Comparison of ENCODE assay signal across 1 cellular context in genomic region chr20:20017001-20017851, GRCh38.
A peak's percentile ranks its signal among the peaks of the same experiment; 100 is the strongest.
TF ChIP-seq lines count a peak whose summit lies in the region.

Gene NAA20, plus strand, starts transcription at chr20:20017362. Its CDS starts 35 bp downstream, at chr20:20017397.

TF ChIP-seq in K562, 482 proteins besides CTCF, POLR2A, EP300 and RAD21 (continued from another document and continues in another):
- TF ChIP-seq ZNF318 (IDR thresholded peaks at IDR 0.05; ENCODE audit: borderline replicate concordance in 1 of 2, low read depth in 1 of 2) (no peak), VEZF1 (CRISPR knock-in tag; IDR thresholded peaks at IDR 0.05) (peak; percentile 50; the same call in 1 of the 2 replicates), CHD2 (IDR thresholded peaks at IDR 0.05; ENCODE audit: low read depth, low read length) (no peak), PHB (CRISPR knock-in tag; IDR thresholded peaks at IDR 0.05) (no peak), IRF9 (tag; IDR thresholded peaks at IDR 0.05) (no peak), USF2 (CRISPR knock-in tag; IDR thresholded peaks at IDR 0.05) (no peak), ZNF121 (CRISPR knock-in tag; conservative IDR thresholded peaks at IDR 0.05) (no peak), SMAD3 (CRISPR knock-in tag; conservative IDR thresholded peaks at IDR 0.05) (no peak), POLR3G (IDR thresholded peaks at IDR 0.05; ENCODE audit: extremely low read depth, insufficient read length, insufficient replicate concordance) (no peak), MTA2 (IDR thresholded peaks at IDR 0.05; ENCODE audit: low read depth) (peak; percentile 41; the same call in 1 of the 2 replicates), ZBTB17 (CRISPR knock-in tag; IDR thresholded peaks at IDR 0.05) (no peak), PHB2 (IDR thresholded peaks at IDR 0.05; ENCODE audit: low read depth) (no peak), TGIF2 (CRISPR knock-in tag; IDR thresholded peaks at IDR 0.05) (no peak), E2F8 (IDR thresholded peaks at IDR 0.05; ENCODE audit: low read depth, partially characterized antibody) (peak; percentile 68), ARID1B (IDR thresholded peaks at IDR 0.05) (no peak), RAD51 (IDR thresholded peaks at IDR 0.05; ENCODE audit: borderline replicate concordance, low read depth) (no peak), NCOA4 (IDR thresholded peaks at IDR 0.05; ENCODE audit: partially characterized antibody) (no peak), MITF (IDR thresholded peaks at IDR 0.05) (no peak), ZNF436 (CRISPR knock-in tag; IDR thresholded peaks at IDR 0.05) (no peak), ZNF143 (CRISPR knock-in tag; IDR thresholded peaks at IDR 0.05) (no peak), SIX5 (IDR thresholded peaks at IDR 0.05; ENCODE audit: borderline replicate concordance in 1 of 2, insufficient read depth in 1 of 2, low read depth in 1 of 2, low read length in 2 of 2) (peak in 1 of 2 experiments; percentile 23; a peak in 2 of 4 replicates), ZNF263 (CRISPR knock-in tag; IDR thresholded peaks at IDR 0.05; ENCODE audit: borderline replicate concordance) (no peak), GTF2F1 (IDR thresholded peaks at IDR 0.05; ENCODE audit: low read depth, low read length) (no peak), ZNF354B (CRISPR knock-in tag; IDR thresholded peaks at IDR 0.05) (no peak), RBM34 (IDR thresholded peaks at IDR 0.05; ENCODE audit: borderline replicate concordance, insufficient read depth, low read length) (no peak), ZNF445 (CRISPR knock-in tag; IDR thresholded peaks at IDR 0.05; ENCODE audit: low read depth) (no peak), NR2C2 (CRISPR knock-in tag; IDR thresholded peaks at IDR 0.05) (peak; percentile 99), NR2C2 (tag; IDR thresholded peaks at IDR 0.05) (peak; percentile 99), ZBTB1 (CRISPR knock-in tag; IDR thresholded peaks at IDR 0.05; ENCODE audit: borderline replicate concordance, low read depth) (no peak), FOXP1 (CRISPR knock-in tag; IDR thresholded peaks at IDR 0.05) (no peak), NFYB (IDR thresholded peaks at IDR 0.05; ENCODE audit: extremely low read depth, insufficient read length) (no peak), TAF1 (IDR thresholded peaks at IDR 0.05; ENCODE audit: control insufficient read depth, extremely low read depth, insufficient read depth, low read length, severe bottlenecking) (peak; percentile 37), MYBL2 (IDR thresholded peaks at IDR 0.05; ENCODE audit: low read depth) (no peak), MYBL2 (CRISPR knock-in tag; IDR thresholded peaks at IDR 0.05; ENCODE audit: borderline replicate concordance) (no peak), ZNF23 (CRISPR knock-in tag; IDR thresholded peaks at IDR 0.05) (no peak), NR1H2 (CRISPR knock-in tag; IDR thresholded peaks at IDR 0.05) (no peak), MAFK (IDR thresholded peaks at IDR 0.05; ENCODE audit: low read length) (no peak), ZNF561 (CRISPR knock-in tag; conservative IDR thresholded peaks at IDR 0.05) (no peak), CREB1 (IDR thresholded peaks at IDR 0.05) (no peak), CREB1 (CRISPR knock-in tag; IDR thresholded peaks at IDR 0.05) (no peak), GTF2A2 (tag; IDR thresholded peaks at IDR 0.05) (no peak), ZNF699 (CRISPR knock-in tag; IDR thresholded peaks at IDR 0.05; ENCODE audit: insufficient replicate concordance) (no peak)
